Comparison of ENCODE assay signal across 1 cellular context in genomic region chr12:49705479-49706267, GRCh38.
TF ChIP-seq lines count a peak whose summit lies in the region.

No MANE protein-coding gene starts in this region.

TF ChIP-seq in GM12878, 131 proteins besides CTCF, POLR2A, EP300 and RAD21 (continued from another document and continues in another):
- no peak for TF ChIP-seq HSF1 (IDR thresholded peaks at IDR 0.05; ENCODE audit: low read depth, low read length)
- TF ChIP-seq EED (IDR thresholded peaks at IDR 0.05; ENCODE audit: low read depth), result peak; percentile 82
- TF ChIP-seq, protein P1, sequence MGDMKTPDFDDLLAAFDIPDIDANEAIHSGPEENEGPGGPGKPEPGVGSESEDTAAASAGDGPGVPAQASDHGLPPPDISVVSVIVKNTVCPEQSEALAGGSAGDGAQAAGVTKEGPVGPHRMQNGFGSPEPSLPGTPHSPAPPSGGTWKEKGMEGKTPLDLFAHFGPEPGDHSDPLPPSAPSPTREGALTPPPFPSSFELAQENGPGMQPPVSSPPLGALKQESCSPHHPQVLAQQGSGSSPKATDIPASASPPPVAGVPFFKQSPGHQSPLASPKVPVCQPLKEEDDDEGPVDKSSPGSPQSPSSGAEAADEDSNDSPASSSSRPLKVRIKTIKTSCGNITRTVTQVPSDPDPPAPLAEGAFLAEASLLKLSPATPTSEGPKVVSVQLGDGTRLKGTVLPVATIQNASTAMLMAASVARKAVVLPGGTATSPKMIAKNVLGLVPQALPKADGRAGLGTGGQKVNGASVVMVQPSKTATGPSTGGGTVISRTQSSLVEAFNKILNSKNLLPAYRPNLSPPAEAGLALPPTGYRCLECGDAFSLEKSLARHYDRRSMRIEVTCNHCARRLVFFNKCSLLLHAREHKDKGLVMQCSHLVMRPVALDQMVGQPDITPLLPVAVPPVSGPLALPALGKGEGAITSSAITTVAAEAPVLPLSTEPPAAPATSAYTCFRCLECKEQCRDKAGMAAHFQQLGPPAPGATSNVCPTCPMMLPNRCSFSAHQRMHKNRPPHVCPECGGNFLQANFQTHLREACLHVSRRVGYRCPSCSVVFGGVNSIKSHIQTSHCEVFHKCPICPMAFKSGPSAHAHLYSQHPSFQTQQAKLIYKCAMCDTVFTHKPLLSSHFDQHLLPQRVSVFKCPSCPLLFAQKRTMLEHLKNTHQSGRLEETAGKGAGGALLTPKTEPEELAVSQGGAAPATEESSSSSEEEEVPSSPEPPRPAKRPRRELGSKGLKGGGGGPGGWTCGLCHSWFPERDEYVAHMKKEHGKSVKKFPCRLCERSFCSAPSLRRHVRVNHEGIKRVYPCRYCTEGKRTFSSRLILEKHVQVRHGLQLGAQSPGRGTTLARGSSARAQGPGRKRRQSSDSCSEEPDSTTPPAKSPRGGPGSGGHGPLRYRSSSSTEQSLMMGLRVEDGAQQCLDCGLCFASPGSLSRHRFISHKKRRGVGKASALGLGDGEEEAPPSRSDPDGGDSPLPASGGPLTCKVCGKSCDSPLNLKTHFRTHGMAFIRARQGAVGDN (IDR thresholded peaks at IDR 0.05), result peak; percentile 48; the same call in 1 of the 2 replicates
- TF ChIP-seq POLR2AphosphoS5 (IDR thresholded peaks at IDR 0.05; ENCODE audit: low read length), result peak; percentile 96
- TF ChIP-seq ZZZ3 (IDR thresholded peaks at IDR 0.05; ENCODE audit: control insufficient read depth, insufficient read length, low read depth), result no peak
- TF ChIP-seq GABPA (IDR thresholded peaks at IDR 0.05; ENCODE audit: low read depth), result no peak
- 0 out of 2 replicates have a peak, but pooled peaks have one; percentile 41 for TF ChIP-seq DPF2 (IDR thresholded peaks at IDR 0.05)
- 0 out of 2 replicates have a peak, but pooled peaks have one; percentile 24 for TF ChIP-seq TCF3 (IDR thresholded peaks at IDR 0.05; ENCODE audit: borderline replicate concordance, insufficient read depth, low read depth, low read length)
- no peak for TF ChIP-seq ZNF24 (IDR thresholded peaks at IDR 0.05)
- no peak for TF ChIP-seq HCFC1 (IDR thresholded peaks at IDR 0.05; ENCODE audit: low read length)
- peak; percentile 24 for TF ChIP-seq RUNX3 (IDR thresholded peaks at IDR 0.05; ENCODE audit: low read length)
- no peak for TF ChIP-seq CHD2 (IDR thresholded peaks at IDR 0.05; ENCODE audit: borderline replicate concordance, low read depth, low read length)
- peak; percentile 9 for TF ChIP-seq SP1 (IDR thresholded peaks at IDR 0.05; ENCODE audit: low read depth, low read length)
- TF ChIP-seq IRF4 (IDR thresholded peaks at IDR 0.05; ENCODE audit: low read depth, low read length), result no peak
- no peak for TF ChIP-seq NR2C2 (IDR thresholded peaks at IDR 0.05; ENCODE audit: borderline replicate concordance, control insufficient read depth, insufficient read length, low read depth)
- TF ChIP-seq SMAD5 (IDR thresholded peaks at IDR 0.05; ENCODE audit: low read depth), result peak; percentile 54; the same call in 1 of the 2 replicates
- TF ChIP-seq RAD51 (IDR thresholded peaks at IDR 0.05), result no peak
- peak in 1 of 2 experiments; percentile 59; a peak in 1 of 3 replicates for TF ChIP-seq EGR1 (IDR thresholded peaks at IDR 0.05; ENCODE audit: borderline replicate concordance in 1 of 2, low read depth in 2 of 2, low read length in 2 of 2)
- TF ChIP-seq RB1 (IDR thresholded peaks at IDR 0.05; ENCODE audit: borderline replicate concordance), result no peak
- TF ChIP-seq ZBTB40 (IDR thresholded peaks at IDR 0.05; ENCODE audit: borderline replicate concordance), result no peak
- TF ChIP-seq, protein P2, sequence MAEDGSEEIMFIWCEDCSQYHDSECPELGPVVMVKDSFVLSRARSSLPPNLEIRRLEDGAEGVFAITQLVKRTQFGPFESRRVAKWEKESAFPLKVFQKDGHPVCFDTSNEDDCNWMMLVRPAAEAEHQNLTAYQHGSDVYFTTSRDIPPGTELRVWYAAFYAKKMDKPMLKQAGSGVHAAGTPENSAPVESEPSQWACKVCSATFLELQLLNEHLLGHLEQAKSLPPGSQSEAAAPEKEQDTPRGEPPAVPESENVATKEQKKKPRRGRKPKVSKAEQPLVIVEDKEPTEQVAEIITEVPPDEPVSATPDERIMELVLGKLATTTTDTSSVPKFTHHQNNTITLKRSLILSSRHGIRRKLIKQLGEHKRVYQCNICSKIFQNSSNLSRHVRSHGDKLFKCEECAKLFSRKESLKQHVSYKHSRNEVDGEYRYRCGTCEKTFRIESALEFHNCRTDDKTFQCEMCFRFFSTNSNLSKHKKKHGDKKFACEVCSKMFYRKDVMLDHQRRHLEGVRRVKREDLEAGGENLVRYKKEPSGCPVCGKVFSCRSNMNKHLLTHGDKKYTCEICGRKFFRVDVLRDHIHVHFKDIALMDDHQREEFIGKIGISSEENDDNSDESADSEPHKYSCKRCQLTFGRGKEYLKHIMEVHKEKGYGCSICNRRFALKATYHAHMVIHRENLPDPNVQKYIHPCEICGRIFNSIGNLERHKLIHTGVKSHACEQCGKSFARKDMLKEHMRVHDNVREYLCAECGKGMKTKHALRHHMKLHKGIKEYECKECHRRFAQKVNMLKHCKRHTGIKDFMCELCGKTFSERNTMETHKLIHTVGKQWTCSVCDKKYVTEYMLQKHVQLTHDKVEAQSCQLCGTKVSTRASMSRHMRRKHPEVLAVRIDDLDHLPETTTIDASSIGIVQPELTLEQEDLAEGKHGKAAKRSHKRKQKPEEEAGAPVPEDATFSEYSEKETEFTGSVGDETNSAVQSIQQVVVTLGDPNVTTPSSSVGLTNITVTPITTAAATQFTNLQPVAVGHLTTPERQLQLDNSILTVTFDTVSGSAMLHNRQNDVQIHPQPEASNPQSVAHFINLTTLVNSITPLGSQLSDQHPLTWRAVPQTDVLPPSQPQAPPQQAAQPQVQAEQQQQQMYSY (CRISPR knock-in tag; IDR thresholded peaks at IDR 0.05), result no peak
- TF ChIP-seq SPI1 (IDR thresholded peaks at IDR 0.05; ENCODE audit: borderline replicate concordance, insufficient read depth, low read depth, low read length), result peak; percentile 46; the same call in 1 of the 2 replicates
- no peak for TF ChIP-seq ZNF274 (IDR thresholded peaks at IDR 0.05; ENCODE audit: insufficient read depth, insufficient read length)
- no peak for TF ChIP-seq MAX (IDR thresholded peaks at IDR 0.05; ENCODE audit: low read depth, low read length)
- TF ChIP-seq CREM (IDR thresholded peaks at IDR 0.05; ENCODE audit: low read depth), result no peak
- no peak for TF ChIP-seq HDAC6 (IDR thresholded peaks at IDR 0.05; ENCODE audit: unreplicated experiment)
- no peak for TF ChIP-seq PAX5 (IDR thresholded peaks at IDR 0.05; ENCODE audit: borderline replicate concordance, low read depth, low read length)
- TF ChIP-seq, protein P3, sequence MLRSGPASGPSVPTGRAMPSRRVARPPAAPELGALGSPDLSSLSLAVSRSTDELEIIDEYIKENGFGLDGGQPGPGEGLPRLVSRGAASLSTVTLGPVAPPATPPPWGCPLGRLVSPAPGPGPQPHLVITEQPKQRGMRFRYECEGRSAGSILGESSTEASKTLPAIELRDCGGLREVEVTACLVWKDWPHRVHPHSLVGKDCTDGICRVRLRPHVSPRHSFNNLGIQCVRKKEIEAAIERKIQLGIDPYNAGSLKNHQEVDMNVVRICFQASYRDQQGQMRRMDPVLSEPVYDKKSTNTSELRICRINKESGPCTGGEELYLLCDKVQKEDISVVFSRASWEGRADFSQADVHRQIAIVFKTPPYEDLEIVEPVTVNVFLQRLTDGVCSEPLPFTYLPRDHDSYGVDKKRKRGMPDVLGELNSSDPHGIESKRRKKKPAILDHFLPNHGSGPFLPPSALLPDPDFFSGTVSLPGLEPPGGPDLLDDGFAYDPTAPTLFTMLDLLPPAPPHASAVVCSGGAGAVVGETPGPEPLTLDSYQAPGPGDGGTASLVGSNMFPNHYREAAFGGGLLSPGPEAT (IDR thresholded peaks at IDR 0.05; ENCODE audit: low read depth), result peak; percentile 21; the same call in 1 of the 2 replicates
- no peak for TF ChIP-seq RBBP5 (conservative IDR thresholded peaks at IDR 0.05)
- no peak for TF ChIP-seq RCOR1 (conservative IDR thresholded peaks at IDR 0.05; ENCODE audit: low read depth, low read length)
- peak; percentile 64; the same call in 2 of the 3 replicates for TF ChIP-seq POU2F2 (IDR thresholded peaks at IDR 0.05; ENCODE audit: borderline replicate concordance, low read depth, low read length)
- TF ChIP-seq CHD1 (IDR thresholded peaks at IDR 0.05; ENCODE audit: low read depth, low read length), result no peak
- TF ChIP-seq BACH1 (IDR thresholded peaks at IDR 0.05; ENCODE audit: borderline replicate concordance), result peak; percentile 65
- no peak for TF ChIP-seq TARDBP (IDR thresholded peaks at IDR 0.05; ENCODE audit: borderline replicate concordance)
- TF ChIP-seq NFIC (IDR thresholded peaks at IDR 0.05; ENCODE audit: low read depth, low read length), result no peak
- 0 out of 2 replicates have a peak, but pooled peaks have one; percentile 30 for TF ChIP-seq TBL1XR1 (IDR thresholded peaks at IDR 0.05; ENCODE audit: low read depth, low read length)
- no peak for TF ChIP-seq HDAC2 (IDR thresholded peaks at IDR 0.05)
- no peak for TF ChIP-seq IRF3 (IDR thresholded peaks at IDR 0.05)
- no peak for TF ChIP-seq RFX5 (IDR thresholded peaks at IDR 0.05; ENCODE audit: low read depth, low read length)
- TF ChIP-seq PML (IDR thresholded peaks at IDR 0.05; ENCODE audit: low read length), result no peak; the same call in 1 of the 2 replicates
- no peak for TF ChIP-seq ASH2L (IDR thresholded peaks at IDR 0.05; ENCODE audit: borderline replicate concordance, low read depth)
- TF ChIP-seq MTA2 (IDR thresholded peaks at IDR 0.05; ENCODE audit: low read depth), result no peak; the same call in 1 of the 2 replicates
- TF ChIP-seq, protein P4, sequence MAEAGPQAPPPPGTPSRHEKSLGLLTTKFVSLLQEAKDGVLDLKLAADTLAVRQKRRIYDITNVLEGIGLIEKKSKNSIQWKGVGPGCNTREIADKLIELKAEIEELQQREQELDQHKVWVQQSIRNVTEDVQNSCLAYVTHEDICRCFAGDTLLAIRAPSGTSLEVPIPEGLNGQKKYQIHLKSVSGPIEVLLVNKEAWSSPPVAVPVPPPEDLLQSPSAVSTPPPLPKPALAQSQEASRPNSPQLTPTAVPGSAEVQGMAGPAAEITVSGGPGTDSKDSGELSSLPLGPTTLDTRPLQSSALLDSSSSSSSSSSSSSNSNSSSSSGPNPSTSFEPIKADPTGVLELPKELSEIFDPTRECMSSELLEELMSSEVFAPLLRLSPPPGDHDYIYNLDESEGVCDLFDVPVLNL (IDR thresholded peaks at IDR 0.05; ENCODE audit: low read depth, low read length), result no peak
- TF ChIP-seq, protein P5, sequence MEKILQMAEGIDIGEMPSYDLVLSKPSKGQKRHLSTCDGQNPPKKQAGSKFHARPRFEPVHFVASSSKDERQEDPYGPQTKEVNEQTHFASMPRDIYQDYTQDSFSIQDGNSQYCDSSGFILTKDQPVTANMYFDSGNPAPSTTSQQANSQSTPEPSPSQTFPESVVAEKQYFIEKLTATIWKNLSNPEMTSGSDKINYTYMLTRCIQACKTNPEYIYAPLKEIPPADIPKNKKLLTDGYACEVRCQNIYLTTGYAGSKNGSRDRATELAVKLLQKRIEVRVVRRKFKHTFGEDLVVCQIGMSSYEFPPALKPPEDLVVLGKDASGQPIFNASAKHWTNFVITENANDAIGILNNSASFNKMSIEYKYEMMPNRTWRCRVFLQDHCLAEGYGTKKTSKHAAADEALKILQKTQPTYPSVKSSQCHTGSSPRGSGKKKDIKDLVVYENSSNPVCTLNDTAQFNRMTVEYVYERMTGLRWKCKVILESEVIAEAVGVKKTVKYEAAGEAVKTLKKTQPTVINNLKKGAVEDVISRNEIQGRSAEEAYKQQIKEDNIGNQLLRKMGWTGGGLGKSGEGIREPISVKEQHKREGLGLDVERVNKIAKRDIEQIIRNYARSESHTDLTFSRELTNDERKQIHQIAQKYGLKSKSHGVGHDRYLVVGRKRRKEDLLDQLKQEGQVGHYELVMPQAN (conservative IDR thresholded peaks at IDR 0.05), result no peak
- TF ChIP-seq NR2C1 (IDR thresholded peaks at IDR 0.05), result no peak
